14 cellular contexts compared by ENCODE assay signal in the genomic region with DNA sequence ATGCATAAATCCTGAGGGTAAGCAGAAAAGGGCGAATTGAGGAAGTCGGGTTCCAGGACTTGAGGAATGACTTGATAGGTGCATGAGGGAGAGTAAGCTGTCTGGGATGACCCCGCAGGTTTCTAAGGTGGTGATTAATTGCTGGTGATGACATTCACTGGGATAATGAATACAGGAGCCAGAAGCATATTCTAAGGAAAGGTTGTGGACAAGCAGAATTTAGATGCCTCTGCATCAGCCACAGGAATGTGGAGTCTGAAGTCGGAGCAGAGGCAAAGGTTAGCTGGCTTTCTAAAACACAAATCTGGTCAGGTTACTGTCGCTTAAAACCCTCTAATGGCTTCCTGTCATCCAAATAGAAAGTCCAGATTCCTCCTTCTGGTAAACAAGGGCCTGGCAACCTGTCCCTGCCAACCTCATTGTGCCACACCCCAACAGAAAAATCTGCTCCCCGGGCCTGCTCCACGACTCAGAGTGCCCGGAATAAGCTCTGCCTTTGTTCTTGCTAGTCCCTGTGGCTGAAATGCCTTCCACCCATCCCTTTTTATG. TPM values are rescaled to one million over a fixed set of nuclear protein-coding genes. Genes with fewer than 3 reads are reported as not detected.
DNase-seq lines count a peak whose midpoint lies in the region; ATAC-seq and TF ChIP-seq lines count a peak whose summit lies in the region.
"Had no signal": no experiment of that assay in that cellular context is flagged by ENCODE, and none has a peak within 500 bp of the region (broad histone marks: within the 10 kb centered on the region; RNA-seq: fewer than 3 reads in every experiment).

No MANE protein-coding gene starts in this region.

- intact Hi-C loops in right lobe of liver (cut with DNase I): loop anchor here in 1 of 2 donors (10.0 kb wide), 2 partner anchors 63 to 177 kb away; partner anchors contain the start of genes DPYSL5 and KHK

- peak overlapping the region; percentile 11 for H3K27ac ChIP-seq in AG04450 (ENCODE audit: low read depth, low read length)
- H3K27ac ChIP-seq in right lobe of liver: peak overlapping the region in 1 of 3 donors; percentile 53
- H3K27ac ChIP-seq: upper lobe of left lung had no signal

- peaks cover 0 to 23% (median 9%) of the 10 kb centered on the region in 4 donors for H3K36me3 ChIP-seq in right lobe of liver

- 49% methylated on average over 5 of the region's 8 CpGs for WGBS in right lobe of liver (ENCODE audit: insufficient coverage, low coverage, low lambda C conversion rate, missing lambda C conversion rate)

- H3K9me3 ChIP-seq in AG04450 (ENCODE audit: control insufficient read depth, insufficient read depth, low read length) (no peaks in the 10 kb centered on the region), right lobe of liver (no peaks in the 10 kb centered on the region)
- H3K9me3 ChIP-seq: upper lobe of left lung had no signal

- CTCF ChIA-PET in AG04450 (lab: Charles Lee): interaction anchor here (1.0 kb wide), 1 partner anchor 59 kb away, joined by 3 read pairs; no protein-coding TSS in a partner anchor

- H3K4me1 ChIP-seq in right lobe of liver: peaks cover 0 to 51% (median 31%) of the 10 kb centered on the region in 4 donors

- no peak overlapping the region for H3K4me3 ChIP-seq in AG04450 (ENCODE audit: low read depth, low read length)
- H3K4me3 ChIP-seq in right lobe of liver: no peak overlapping the region
- H3K4me3 ChIP-seq: dorsolateral prefrontal cortex, upper lobe of left lung had no signal

- POLR2A ChIA-PET in AG04450 (lab: Yijun Ruan, JAX): no interaction called here

- H3K27me3 ChIP-seq in AG04450 (ENCODE audit: control insufficient read depth, insufficient read depth, low read length) (no peaks in the 10 kb centered on the region), right lobe of liver (no peaks in the 10 kb centered on the region)
- H3K27me3 ChIP-seq: dorsolateral prefrontal cortex, upper lobe of left lung had no signal

- DNase-seq in AG04450 (ENCODE audit: low read depth, low spot score): no peak
- DNase-seq in right lobe of liver: no peak
- DNase-seq in SK-N-DZ (ENCODE audit: low spot score): no peak
- DNase-seq in stimulated activated CD4-positive, alpha-beta T cell treated with anti-CD3 and anti-CD28 coated beads, Interleukin-4, amount 100 ng/mL, for 1 hour: no peak
- DNase-seq: activated CD4-positive, alpha-beta memory T cell treated with anti-CD3 and anti-CD28 coated beads, Interleukin-2, amount 10 ng/mL, durations not matched to agents 7 days and 5 days; activated naive CD8-positive, alpha-beta T cell treated with anti-CD3 and anti-CD28 coated beads for 36 hours; DND-41; dorsolateral prefrontal cortex; glutamatergic neuron; NCI-H146; right cardiac atrium; upper lobe of left lung had no signal

- TF ChIP-seq POLR2A in right lobe of liver (IDR thresholded peaks at IDR 0.05): no peak

- TF ChIP-seq CTCF in AG04450 (IDR thresholded peaks at IDR 0.05; ENCODE audit: low read depth, low read length) (no peak), right lobe of liver (IDR thresholded peaks at IDR 0.05) (no peak)

- ATAC-seq in SK-N-SH treated with all-trans-retinoic acid at 6 μM for 48 hours (peak; percentile 65), right lobe of liver (peak; percentile 28 to 41 (median 31)), HG03108 (IDR thresholded peaks at IDR 0.05; ENCODE audit: unreplicated experiment) (no peak)

TF ChIP-seq in SK-N-SH treated with all-trans-retinoic acid at 6 μM for 48 hours, 23 proteins besides CTCF, POLR2A, EP300 and RAD21:
- TF ChIP-seq ZC3H10 (CRISPR knock-in tag; IDR thresholded peaks at IDR 0.05) (no peak), PPARA (CRISPR knock-in tag; IDR thresholded peaks at IDR 0.05; ENCODE audit: borderline replicate concordance) (no peak), OSR1 (CRISPR knock-in tag; IDR thresholded peaks at IDR 0.05) (no peak), ISL1 (CRISPR knock-in tag; IDR thresholded peaks at IDR 0.05) (peak; percentile 14; the same call in 1 of the 2 replicates), ZNF565 (CRISPR knock-in tag; conservative IDR thresholded peaks at IDR 0.05; ENCODE audit: low read depth) (no peak)

RNA-seq across cellular contexts. Expression of gene TMEM214, which starts 11.4 kb away (rescaled TPM):
- polyA plus RNA-seq in AG04450 (2011; rRNA removed): 121 and 145 TPM in 2 replicates
- polyA minus RNA-seq in AG04450 (2011; rRNA and poly(A)+ RNA removed): 184 and 258 TPM in 2 replicates
- total RNA-seq in right lobe of liver: 10 to 100 TPM; 29.1 to 62.7 (median 50.0) TPM
- 16.1 and 16.3 TPM in 2 replicates for polyA plus RNA-seq in SK-N-DZ (2014; cell fraction: cytosol; rRNA removed)
- 40.5 and 66.8 TPM in 2 replicates for polyA plus RNA-seq in SK-N-DZ (2014; cell fraction: nucleus; rRNA removed)

RNA-seq across cellular contexts. Expression of gene AGBL5, which starts 30.1 kb away (rescaled TPM):
- 40.9 and 41.6 TPM in 2 replicates for polyA plus RNA-seq in AG04450 (2011; rRNA removed)
- polyA minus RNA-seq in AG04450 (2011; rRNA and poly(A)+ RNA removed): 48.8 and 61.3 TPM in 2 replicates
- 1 to 10 TPM; 3.9 to 7.4 (median 6.4) TPM for total RNA-seq in right lobe of liver
- polyA plus RNA-seq in SK-N-DZ (2014; cell fraction: cytosol; rRNA removed): 34.5 and 36.8 TPM in 2 replicates
- 24.5 and 33.6 TPM in 2 replicates for polyA plus RNA-seq in SK-N-DZ (2014; cell fraction: nucleus; rRNA removed)

RNA-seq across cellular contexts. Expression of gene OST4, which starts 50.1 kb away (rescaled TPM):
- polyA plus RNA-seq in AG04450 (2011; rRNA removed): 679 and 783 TPM in 2 replicates
- 283 and 456 TPM in 2 replicates for polyA minus RNA-seq in AG04450 (2011; rRNA and poly(A)+ RNA removed)
- total RNA-seq in right lobe of liver: 100 to 1,000 TPM; 144 to 182 (median 161) TPM
- 168 and 322 TPM in 2 replicates for polyA plus RNA-seq in SK-N-DZ (2014; cell fraction: cytosol; rRNA removed)
- polyA plus RNA-seq in SK-N-DZ (2014; cell fraction: nucleus; rRNA removed): 122 and 126 TPM in 2 replicates

RNA-seq across cellular contexts. Expression of gene MAPRE3, which starts 50.9 kb away (rescaled TPM):
- 16.4 and 16.8 TPM in 2 replicates for polyA plus RNA-seq in AG04450 (2011; rRNA removed)
- 11.8 and 15.0 TPM in 2 replicates for polyA minus RNA-seq in AG04450 (2011; rRNA and poly(A)+ RNA removed)
- 10 to 100 TPM; 13.7 to 22.3 (median 17.3) TPM for total RNA-seq in right lobe of liver
- 5.9 and 6.9 TPM in 2 replicates for polyA plus RNA-seq in SK-N-DZ (2014; cell fraction: cytosol; rRNA removed)
- polyA plus RNA-seq in SK-N-DZ (2014; cell fraction: nucleus; rRNA removed): 30.4 and 32.8 TPM in 2 replicates

RNA-seq across cellular contexts. Expression of gene EMILIN1, which starts 57.1 kb away (rescaled TPM):
- 68.3 and 96.0 TPM in 2 replicates for polyA plus RNA-seq in AG04450 (2011; rRNA removed)
- polyA minus RNA-seq in AG04450 (2011; rRNA and poly(A)+ RNA removed): 59.0 and 64.7 TPM in 2 replicates
- total RNA-seq in right lobe of liver: 10 to 100 TPM in 5 of 6 experiments, 1 to 10 TPM in 1; 7.2 to 26.1 (median 21.0) TPM
- polyA plus RNA-seq in SK-N-DZ (2014; cell fraction: cytosol; rRNA removed): 17.8 and 47.2 TPM in 2 replicates
- polyA plus RNA-seq in SK-N-DZ (2014; cell fraction: nucleus; rRNA removed): 56.5 and 59.9 TPM in 2 replicates
